18 cellular contexts compared by ENCODE assay signal in the genomic region with DNA sequence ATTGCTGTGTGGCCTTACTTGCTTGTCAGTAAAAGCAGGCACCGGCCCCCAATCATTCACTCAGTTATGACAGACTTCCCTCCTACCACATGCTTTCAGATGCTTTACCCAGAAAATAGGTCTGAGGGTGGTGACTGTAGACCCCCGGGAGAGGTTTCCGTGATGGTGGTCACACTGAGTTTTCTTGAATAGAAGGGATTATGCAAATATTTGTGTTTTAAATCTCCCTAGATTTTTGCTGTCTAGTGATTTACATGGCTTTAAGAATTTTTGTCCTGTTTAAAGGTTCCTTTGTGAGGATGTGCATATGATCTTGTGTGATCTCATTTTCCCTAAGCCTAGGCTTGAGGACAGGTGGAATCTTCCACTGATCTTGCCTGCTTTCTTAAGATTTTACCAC.
"Had no signal": no experiment of that assay in that cellular context is flagged by ENCODE, and none has a peak within 500 bp of the region (broad histone marks: within the 10 kb centered on the region; RNA-seq: fewer than 3 reads in every experiment).

No MANE protein-coding gene starts in this region.

- FAIRE-seq: keratinocyte had no signal

- H3K4me3 ChIP-seq: adrenal gland, heart right ventricle, left lung, prostate gland had no signal

- H3K27me3 ChIP-seq: adrenal gland, heart right ventricle, left lung had no signal

- H3K27ac ChIP-seq: adrenal gland, left lung had no signal

- H3K36me3 ChIP-seq: adrenal gland, left lung, prostate gland had no signal

- H3K9me3 ChIP-seq: adrenal gland, heart right ventricle, left lung, prostate gland had no signal

- DNase-seq: activated CD4-positive, alpha-beta T cell treated with anti-CD3 and anti-CD28 coated beads, Interleukin-2, amount 50 U/mL, for 1 hour; activated naive CD4-positive, alpha-beta T cell treated with anti-CD3 and anti-CD28 coated beads for 36 hours; activated T-cell treated with anti-CD3 and anti-CD28 coated beads for 4 hours; adrenal gland; endodermal cell; foreskin fibroblast; heart right ventricle; left lung; nucleus accumbens; stimulated activated CD4-positive, alpha-beta T cell treated with anti-CD3 and anti-CD28 coated beads, Interleukin-2, amount 100 ng/mL, for 48 hours; stimulated activated CD8-positive, alpha-beta memory T cell treated with anti-CD3 and anti-CD28 coated beads, Interleukin-4, amount 100 ng/mL, for 48 hours; stimulated activated naive CD8-positive, alpha-beta T cell treated with anti-CD3 and anti-CD28 coated beads, Interleukin-15, Interleukin-2, amounts not matched to agents 100 U/mL and 50 U/mL, for 24 hours had no signal

- ATAC-seq: activated T-helper 17 cell treated with anti-CD3 and anti-CD28 coated beads, Interleukin-2, amount 50 U/mL, for 72 hours; heart right ventricle; left lung; natural killer cell treated with Interleukin-12 subunit alpha and Interleukin-12 subunit beta and Interleukin-15 and Interleukin-18, amount 100 ng/mL, for 72 hours; sciatic nerve; stimulated activated naive CD8-positive, alpha-beta T cell treated with anti-CD3 and anti-CD28 coated beads, Interleukin-15, Interleukin-2, amounts not matched to agents 100 U/mL and 50 U/mL, for 24 hours; WTC11 had no signal
